ENCODE assay signal across 1 cellular context in the genomic region with DNA sequence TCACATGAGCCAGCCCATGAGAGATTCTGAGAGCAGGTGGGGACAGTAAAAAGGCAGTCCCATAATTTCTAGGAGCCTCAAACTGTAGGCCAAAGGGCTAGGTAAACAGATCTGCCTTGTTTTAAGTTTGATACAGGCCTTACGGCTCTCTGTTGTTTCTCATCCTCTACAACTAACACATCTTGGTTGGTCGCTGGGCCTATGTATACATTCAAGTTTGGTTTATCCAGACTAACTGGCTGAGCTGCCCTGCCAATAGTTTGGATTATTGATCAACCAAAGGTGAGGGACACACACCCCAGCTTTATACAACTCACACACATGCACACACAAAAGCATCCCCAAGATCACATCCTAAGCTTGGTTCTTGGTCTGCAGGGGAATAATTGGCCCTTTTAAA.
TF ChIP-seq lines count a peak whose summit lies in the region.

No MANE protein-coding gene starts in this region.

TF ChIP-seq in GM12878, 131 proteins besides CTCF, POLR2A, EP300 and RAD21:
- TF ChIP-seq BACH1 (IDR thresholded peaks at IDR 0.05; ENCODE audit: borderline replicate concordance), result 0 out of 2 replicates have a peak, but pooled peaks have one; percentile 36
- no peak for TF ChIP-seq WRNIP1 (IDR thresholded peaks at IDR 0.05; ENCODE audit: borderline replicate concordance, low read depth, low read length)
- TF ChIP-seq, protein P1, sequence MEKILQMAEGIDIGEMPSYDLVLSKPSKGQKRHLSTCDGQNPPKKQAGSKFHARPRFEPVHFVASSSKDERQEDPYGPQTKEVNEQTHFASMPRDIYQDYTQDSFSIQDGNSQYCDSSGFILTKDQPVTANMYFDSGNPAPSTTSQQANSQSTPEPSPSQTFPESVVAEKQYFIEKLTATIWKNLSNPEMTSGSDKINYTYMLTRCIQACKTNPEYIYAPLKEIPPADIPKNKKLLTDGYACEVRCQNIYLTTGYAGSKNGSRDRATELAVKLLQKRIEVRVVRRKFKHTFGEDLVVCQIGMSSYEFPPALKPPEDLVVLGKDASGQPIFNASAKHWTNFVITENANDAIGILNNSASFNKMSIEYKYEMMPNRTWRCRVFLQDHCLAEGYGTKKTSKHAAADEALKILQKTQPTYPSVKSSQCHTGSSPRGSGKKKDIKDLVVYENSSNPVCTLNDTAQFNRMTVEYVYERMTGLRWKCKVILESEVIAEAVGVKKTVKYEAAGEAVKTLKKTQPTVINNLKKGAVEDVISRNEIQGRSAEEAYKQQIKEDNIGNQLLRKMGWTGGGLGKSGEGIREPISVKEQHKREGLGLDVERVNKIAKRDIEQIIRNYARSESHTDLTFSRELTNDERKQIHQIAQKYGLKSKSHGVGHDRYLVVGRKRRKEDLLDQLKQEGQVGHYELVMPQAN (conservative IDR thresholded peaks at IDR 0.05), result 0 out of 2 replicates have a peak, but pooled peaks have one; percentile 44
TF ChIP-seq in GM12878: peak in this region for 2.
